8 cellular contexts compared by ENCODE assay signal in the genomic region with DNA sequence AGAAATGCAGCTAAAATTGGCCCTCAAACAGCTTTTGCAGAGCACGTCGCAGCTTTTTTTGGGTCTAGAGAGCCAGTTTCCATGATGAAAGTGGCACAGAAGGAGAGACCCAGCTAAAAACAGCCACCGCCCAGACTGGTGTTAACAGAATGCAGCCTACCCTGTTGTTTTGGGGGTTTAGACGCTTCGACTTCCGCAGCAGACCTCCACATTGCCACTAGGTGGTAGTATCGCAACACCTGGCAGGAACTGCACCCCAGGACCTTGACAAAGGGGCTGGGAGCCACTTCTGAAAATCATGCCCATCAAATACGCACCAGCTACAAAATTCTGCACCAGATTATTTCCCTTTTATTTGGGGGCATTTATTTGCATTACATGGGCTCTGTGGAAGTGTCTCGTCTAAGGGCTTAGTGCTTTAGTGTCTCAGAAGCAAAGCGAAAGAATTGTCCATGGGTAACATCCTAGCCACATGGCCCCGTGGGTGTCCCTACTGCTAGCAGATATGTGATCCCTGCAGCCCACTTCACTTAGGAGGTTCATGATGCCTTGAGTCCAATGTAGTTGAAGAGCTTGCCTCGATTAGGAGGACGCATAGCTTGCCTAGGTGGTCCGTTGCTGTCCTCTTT.
A peak's percentile ranks its signal among the peaks of the same experiment; 100 is the strongest.
DNase-seq lines count a peak whose midpoint lies in the region; ATAC-seq and TF ChIP-seq lines count a peak whose summit lies in the region.

No MANE protein-coding gene starts in this region.

- no peak for ATAC-seq in GM21423 (IDR thresholded peaks at IDR 0.05; ENCODE audit: unreplicated experiment)

- no peaks in the 10 kb centered on the region for H3K36me3 ChIP-seq in ovary

- POLR2A ChIA-PET in MCF 10A (lab: Yijun Ruan, JAX) = interaction anchor here (0.6 kb wide), 1 partner anchor 1123 kb away, joined by 3 read pairs; no protein-coding TSS in a partner anchor

- DNase-seq in COR-L47 (lab: John Stamatoyannopoulos, UW) = peak; percentile 13
- DNase-seq in GM19240 (ENCODE audit: insufficient read length, low spot score) = peak; percentile 33
- DNase-seq in NCI-H526 treated with DMSO at 0.1 percent for 48 hours (lab: John Stamatoyannopoulos, UW) = peak; percentile 2
- DNase-seq in MCF 10A (ENCODE audit: unreplicated experiment) = peak; percentile 49
- peak; percentile 37 for DNase-seq in kidney tubule cell (ENCODE audit: low spot score)
- no peak for DNase-seq in type B pancreatic cell (ENCODE audit: extremely low spot score, unreplicated experiment)
- DNase-seq in ovary = no peak

- no peak for TF ChIP-seq EP300 in ovary (IDR thresholded peaks at IDR 0.05)

- TF ChIP-seq CTCF in MCF 10A (IDR thresholded peaks at IDR 0.05; ENCODE audit: unreplicated experiment) = peak; percentile 50
- peak; percentile 86 for TF ChIP-seq CTCF in type B pancreatic cell (conservative IDR thresholded peaks at IDR 0.05)
- TF ChIP-seq CTCF in ovary (IDR thresholded peaks at IDR 0.05) = no peak

- H3K4me3 Mint-ChIP-seq in MCF 10A (ENCODE audit: unreplicated experiment) (no peak overlapping the region), type B pancreatic cell (no peak overlapping the region)

- BruUV-seq in MCF 10A (replicated peaks; lab: Mats Ljungman, UMichigan) = no TSS peak

- no peaks in the 10 kb centered on the region for H3K36me3 Mint-ChIP-seq in MCF 10A (ENCODE audit: insufficient read depth, unreplicated experiment)
- H3K36me3 Mint-ChIP-seq in type B pancreatic cell = no peaks in the 10 kb centered on the region

- whole genome bisulfite sequencing in ovary, 3 donors = 64 to 70% (median 66%) methylated on average over 14 of the region's 14 CpGs

- H3K9me3 Mint-ChIP-seq in MCF 10A (ENCODE audit: unreplicated experiment) = no peaks in the 10 kb centered on the region
- H3K9me3 Mint-ChIP-seq in type B pancreatic cell = peaks cover 5% of the 10 kb centered on the region

- no peak for TF ChIP-seq POLR2A in ovary (IDR thresholded peaks at IDR 0.05)

- H3K27ac ChIP-seq in ovary = no peak overlapping the region

- no peaks in the 10 kb centered on the region for H3K9me3 ChIP-seq in ovary

- H3K4me1 Mint-ChIP-seq in MCF 10A (ENCODE audit: insufficient read depth, unreplicated experiment) (no peaks in the 10 kb centered on the region), type B pancreatic cell (ENCODE audit: unreplicated experiment) (peaks cover 15% of the 10 kb centered on the region)

- no peaks in the 10 kb centered on the region for H3K4me1 ChIP-seq in ovary (ENCODE audit: insufficient read depth)

- H3K27ac Mint-ChIP-seq in MCF 10A (ENCODE audit: low read depth, unreplicated experiment) (no peak overlapping the region), type B pancreatic cell (no peak overlapping the region)

- H3K27me3 ChIP-seq in ovary = no peaks in the 10 kb centered on the region

- no peak overlapping the region for H3K4me3 ChIP-seq in ovary

- CTCF ChIA-PET in MCF 10A (lab: Yijun Ruan, JAX) = interaction anchor here (0.6 to 4.8 kb wide), 23 partner anchors 11 to 1542 kb away, joined by 3 to 27 read pairs (median 3); partner anchors contain the start of gene GRIN2A

- intact Hi-C loops in MCF 10A (cut with micrococcal nuclease) = loop anchor here (2.0 kb wide), 1 partner anchor 922 kb away; no protein-coding TSS in a partner anchor
- intact Hi-C loops in ovary (cut with DNase I) = no loop called here

- H3K27me3 Mint-ChIP-seq in MCF 10A (ENCODE audit: insufficient read depth, unreplicated experiment) (no peaks in the 10 kb centered on the region), type B pancreatic cell (peaks cover 23% of the 10 kb centered on the region)

Comparison
In these comparisons a context has a peak if more than half of its experiments do, and no peak if none do; other contexts are left out.
1. DNase-seq: peak in COR-L47 (single experiment), GM19240 (single experiment), NCI-H526 treated with DMSO at 0.1 percent for 48 hours (single experiment), MCF 10A (single experiment) and kidney tubule cell (single experiment); none in type B pancreatic cell (single experiment) and ovary (0 of 5).
2. CTCF ChIP-seq: peak in MCF 10A (single experiment) and type B pancreatic cell (single experiment); none in ovary (0 of 3).